Comparison of ENCODE assay signal across 8 cellular contexts in genomic region chr10:62264702-62265436, GRCh38. TPM values are rescaled to one million over a fixed set of nuclear protein-coding genes. Genes with fewer than 3 reads are reported as not detected.
A peak's percentile ranks its signal among the peaks of the same experiment; 100 is the strongest.
DNase-seq lines count a peak whose midpoint lies in the region; ATAC-seq, FAIRE-seq and TF ChIP-seq lines count a peak whose summit lies in the region.

No MANE protein-coding gene starts in this region.

- peak; percentile 95 for FAIRE-seq in RCC 7860 (lab: Jason Lieb, UNC)

- H3K4me1 Mint-ChIP-seq in activated CD4-positive, alpha-beta T cell treated with anti-CD3 and anti-CD28 coated beads, Interleukin-2, amount 10 ng/mL, durations not matched to agents 7 days and 5 days: peaks cover 25% of the 10 kb centered on the region

- TF ChIP-seq CTCF in esophagus squamous epithelium (IDR thresholded peaks at IDR 0.05): peak in 5 of 6 experiments; percentile 42 to 70 (median 57)

- CTCF ChIA-PET in activated CD4-positive, alpha-beta T cell treated with anti-CD3 and anti-CD28 coated beads, Interleukin-2, amount 10 ng/mL, durations not matched to agents 7 days and 5 days (lab: Charles Lee): interaction anchor here (0.8 to 2.9 kb wide), 7 partner anchors 8 to 465 kb away, joined by 3 to 9 read pairs (median 3); no protein-coding TSS in a partner anchor

- peaks cover 2% of the 10 kb centered on the region for H3K36me3 Mint-ChIP-seq in activated CD4-positive, alpha-beta T cell treated with anti-CD3 and anti-CD28 coated beads, Interleukin-2, amount 10 ng/mL, durations not matched to agents 7 days and 5 days (ENCODE audit: low read depth)

- 21% methylated on average over 1 of the region's 1 CpG for WGBS in esophagus squamous epithelium, 2 donors

- POLR2A ChIA-PET in activated CD4-positive, alpha-beta T cell treated with anti-CD3 and anti-CD28 coated beads, Interleukin-2, amount 10 ng/mL, durations not matched to agents 7 days and 5 days (lab: Charles Lee): no interaction called here

- no peak overlapping the region for H3K27ac Mint-ChIP-seq in activated CD4-positive, alpha-beta T cell treated with anti-CD3 and anti-CD28 coated beads, Interleukin-2, amount 10 ng/mL, durations not matched to agents 7 days and 5 days

- no peak overlapping the region for H3K4me3 ChIP-seq in esophagus squamous epithelium

- H3K9me3 ChIP-seq in esophagus squamous epithelium: no peaks in the 10 kb centered on the region

- peak; percentile 7 for DNase-seq in activated CD4-positive, alpha-beta T cell treated with anti-CD3 and anti-CD28 coated beads, Interleukin-2, amount 10 ng/mL, durations not matched to agents 7 days and 5 days
- DNase-seq in activated CD4-positive, alpha-beta T cell treated with anti-CD3 and anti-CD28 coated beads, Interleukin-2, amount 50 U/mL, for 1 hour: no peak
- DNase-seq in RCC 7860 (ENCODE audit: low spot score) (peak; percentile 82), esophagus squamous epithelium (lab: John Stamatoyannopoulos, UW) (no peak), non-pigmented ciliary epithelial cell (ENCODE audit: low read depth) (peak; percentile 91), NCI-H526 treated with DMSO at 0.1 percent for 48 hours (lab: John Stamatoyannopoulos, UW) (no peak)
- no peak for DNase-seq in activated CD4-positive, CD25-positive, alpha-beta regulatory T cell (lab: John Stamatoyannopoulos, UW)

- TF ChIP-seq POLR2A in esophagus squamous epithelium (IDR thresholded peaks at IDR 0.05): no peak

- ATAC-seq in HG03060 (IDR thresholded peaks at IDR 0.05; ENCODE audit: low read depth, unreplicated experiment): peak; percentile 61

- peak overlapping the region in 3 of 4 donors; percentile 76 to 82 (median 77) for H3K27ac ChIP-seq in esophagus squamous epithelium

- intact Hi-C loops in esophagus squamous epithelium (cut with DNase I): no loop called here

- no peak overlapping the region for H3K4me3 Mint-ChIP-seq in activated CD4-positive, alpha-beta T cell treated with anti-CD3 and anti-CD28 coated beads, Interleukin-2, amount 10 ng/mL, durations not matched to agents 7 days and 5 days

- peaks cover 0 to 18% (median 0%) of the 10 kb centered on the region in 4 donors for H3K27me3 ChIP-seq in esophagus squamous epithelium

- peaks cover 10 to 45% (median 13%) of the 10 kb centered on the region in 3 donors for H3K4me1 ChIP-seq in esophagus squamous epithelium

- H3K36me3 ChIP-seq in esophagus squamous epithelium: peaks cover 0 to 5% (median 0%) of the 10 kb centered on the region in 3 donors

- no peaks in the 10 kb centered on the region for H3K9me3 Mint-ChIP-seq in activated CD4-positive, alpha-beta T cell treated with anti-CD3 and anti-CD28 coated beads, Interleukin-2, amount 10 ng/mL, durations not matched to agents 7 days and 5 days

- H3K27me3 Mint-ChIP-seq in activated CD4-positive, alpha-beta T cell treated with anti-CD3 and anti-CD28 coated beads, Interleukin-2, amount 10 ng/mL, durations not matched to agents 7 days and 5 days: peaks cover 17% of the 10 kb centered on the region

RNA-seq across cellular contexts. Expression of gene RTKN2, which starts 3.8 kb away (rescaled TPM):
- total RNA-seq in activated CD4-positive, alpha-beta T cell treated with anti-CD3 and anti-CD28 coated beads, Interleukin-2, amount 10 ng/mL, durations not matched to agents 7 days and 5 days: 1 to 10 TPM; 8.5 to 8.8 TPM
- 10 to 100 TPM in 2 of 4 donors, 1 to 10 TPM in 2; 4.9 to 10.8 (median 9.7) TPM for total RNA-seq in esophagus squamous epithelium

Comparison
In these comparisons a context has a peak if more than half of its experiments do, and no peak if none do; other contexts are left out.
1. DNase-seq: peak in activated CD4-positive, alpha-beta T cell treated with anti-CD3 and anti-CD28 coated beads, Interleukin-2, amount 10 ng/mL, durations not matched to agents 7 days and 5 days (single experiment), RCC 7860 (single experiment) and non-pigmented ciliary epithelial cell (single experiment); none in activated CD4-positive, alpha-beta T cell treated with anti-CD3 and anti-CD28 coated beads, Interleukin-2, amount 50 U/mL, for 1 hour (single experiment), esophagus squamous epithelium (single experiment), NCI-H526 treated with DMSO at 0.1 percent for 48 hours (single experiment) and activated CD4-positive, CD25-positive, alpha-beta regulatory T cell (0 of 4).